Comparison of ENCODE assay signal across 28 cellular contexts in genomic region chr5:32258406-32258805, GRCh38. TPM values are rescaled to one million over a fixed set of nuclear protein-coding genes. Genes with fewer than 3 reads are reported as not detected.
DNase-seq lines count a peak whose midpoint lies in the region; ATAC-seq and TF ChIP-seq lines count a peak whose summit lies in the region.
"Had no signal": no experiment of that assay in that cellular context is flagged by ENCODE, and none has a peak within 500 bp of the region (broad histone marks: within the 10 kb centered on the region; RNA-seq: fewer than 3 reads in every experiment).

No MANE protein-coding gene starts in this region.

- no peak overlapping the region for H3K4me3 ChIP-seq in left lung
- H3K4me3 ChIP-seq in psoas muscle: no peak overlapping the region
- H3K4me3 ChIP-seq: GM23248, left ventricle myocardium inferior, spleen, stomach, tibial artery had no signal

- peaks cover 0 to 9% of the 10 kb centered on the region in 2 donors for H3K4me1 ChIP-seq in left lung
- peaks cover 18% of the 10 kb centered on the region for H3K4me1 ChIP-seq in psoas muscle

- no peaks in the 10 kb centered on the region for H3K9me3 Mint-ChIP-seq in HFFc6
- H3K9me3 Mint-ChIP-seq: activated naive CD4-positive, alpha-beta T cell treated with anti-CD3 and anti-CD28 coated beads, Interleukin-2, amount 50 U/mL, for 24 hours; CD4-positive, alpha-beta memory T cell had no signal

- H3K27me3 ChIP-seq in left lung (no peaks in the 10 kb centered on the region), psoas muscle (ENCODE audit: insufficient read depth in 3 of 3, low read length in 2 of 3) (no peaks in the 10 kb centered on the region)
- H3K27me3 ChIP-seq: neutrophil, spleen, stomach, tibial artery had no signal

- no peak overlapping the region for H3K4me3 Mint-ChIP-seq in HFFc6
- H3K4me3 Mint-ChIP-seq: activated naive CD4-positive, alpha-beta T cell treated with anti-CD3 and anti-CD28 coated beads, Interleukin-2, amount 50 U/mL, for 24 hours; B cell; CD4-positive, alpha-beta memory T cell had no signal

- H3K9me3 ChIP-seq in left lung (no peaks in the 10 kb centered on the region), psoas muscle (no peaks in the 10 kb centered on the region)
- H3K9me3 ChIP-seq: left ventricle myocardium inferior, neutrophil, spleen, stomach, tibial artery had no signal

- TF ChIP-seq CTCF in HFFc6 (IDR thresholded peaks at IDR 0.05) (no peak), left lung (IDR thresholded peaks at IDR 0.05) (no peak), psoas muscle (IDR thresholded peaks at IDR 0.05) (no peak), GM13976 (IDR thresholded peaks at IDR 0.05; ENCODE audit: borderline replicate concordance, control extremely low read depth, extremely low read depth, insufficient read depth, missing control alignments) (no peak)

- no peaks in the 10 kb centered on the region; the same call in 1 of the 2 replicates for H3K27me3 Mint-ChIP-seq in HFFc6 (ENCODE audit: insufficient read depth)
- H3K27me3 Mint-ChIP-seq: activated naive CD4-positive, alpha-beta T cell treated with anti-CD3 and anti-CD28 coated beads, Interleukin-2, amount 50 U/mL, for 24 hours; B cell; CD4-positive, alpha-beta memory T cell had no signal

- in situ Hi-C loops in GM13976 (cut with MboI; ENCODE audit: low sequenced_read_pairs, unreplicated experiment): no loop called here

- WGBS in psoas muscle, 3 donors: 81 to 98% (median 88%) methylated on average over 3 of the region's 3 CpGs

- H3K36me3 Mint-ChIP-seq in HFFc6 (ENCODE audit: low read depth): peaks cover 39% of the 10 kb centered on the region

- intact Hi-C loops in left lung (cut with DNase I): no loop called here
- intact Hi-C loops in psoas muscle (cut with DNase I): no loop called here

- H3K27ac Mint-ChIP-seq in HFFc6: peak overlapping the region; percentile 58
- H3K27ac Mint-ChIP-seq: activated naive CD4-positive, alpha-beta T cell treated with anti-CD3 and anti-CD28 coated beads, Interleukin-2, amount 50 U/mL, for 24 hours; B cell; CD4-positive, alpha-beta memory T cell had no signal

- H3K4me1 Mint-ChIP-seq in HFFc6 (ENCODE audit: low read depth): peaks cover 48% of the 10 kb centered on the region

- H3K36me3 ChIP-seq in left lung (peaks cover 0 to 54% of the 10 kb centered on the region in 2 donors), psoas muscle (ENCODE audit: insufficient read depth in 1 of 2, low read depth in 1 of 2) (peaks cover 8 to 81% of the 10 kb centered on the region in 2 donors)
- H3K36me3 ChIP-seq: neutrophil had no signal

- ATAC-seq in left lung: peak; percentile 22
- ATAC-seq in HG03135 (IDR thresholded peaks at IDR 0.05; ENCODE audit: unreplicated experiment): no peak
- ATAC-seq in psoas muscle: no peak
- ATAC-seq: right cardiac atrium had no signal

- H3K27ac ChIP-seq in left lung: no peak overlapping the region
- no peak overlapping the region for H3K27ac ChIP-seq in psoas muscle
- H3K27ac ChIP-seq: GM23248, left ventricle myocardium inferior, neutrophil, spleen, tibial artery had no signal

- DNase-seq in Ammon's horn (ENCODE audit: low spot score): peak; percentile 23
- no peak for DNase-seq in HFFc6
- DNase-seq in amniotic epithelial cell (ENCODE audit: low read depth): peak; percentile 88
- DNase-seq in left lung: no peak
- no peak for DNase-seq in psoas muscle
- DNase-seq in GM13976 (ENCODE audit: low spot score): no peak
- no peak for DNase-seq in DMS53 (lab: John Stamatoyannopoulos, UW)
- DNase-seq: activated CD4-positive, alpha-beta T cell treated with anti-CD3 and anti-CD28 coated beads, Interleukin-2, amount 50 U/mL, for 48 hours; activated CD4-positive, CD25-positive, alpha-beta regulatory T cell treated with anti-CD3 and anti-CD28 coated beads, Interleukin-2, amount 50 U/mL, for 72 hours; CD4-positive, alpha-beta memory T cell; DMS 273 treated with DMSO at 0.1 percent for 48 hours; GM23248; KBM-7; left ventricle myocardium inferior; mesendoderm; MM.1S; NCI-H2029; posterior cingulate gyrus; right cardiac atrium; SHP77 treated with DMSO at 0.1 percent for 48 hours; spleen; stomach; T-helper 2 cell; tibial artery had no signal

RNA-seq across cellular contexts. Expression of gene MTMR12, which starts 54.3 kb away (rescaled TPM):
- total RNA-seq in HFFc6 (2021; fragmentation: NEBNext Ultra II Directional; extraction: Animal tissue kit (Norgen Biotek cat#: 25700)): 10 to 100 TPM; 20.7 to 26.0 (median 22.4) TPM
- 10 to 100 TPM; 27.9 to 28.8 TPM for total RNA-seq in left lung
- 1 to 10 TPM; 8.2 to 8.9 (median 8.6) TPM for total RNA-seq in psoas muscle
- polyA plus RNA-seq in psoas muscle: 1 to 10 TPM; 2.4 to 6.6 (median 6.6) TPM

Comparison
In these comparisons a context has a peak if more than half of its experiments do, and no peak if none do; other contexts are left out.
1. DNase-seq: peak in Ammon's horn (single experiment) and amniotic epithelial cell (single experiment); none in HFFc6 (single experiment), left lung (0 of 2), psoas muscle (0 of 2), GM13976 (single experiment) and DMS53 (single experiment).